ENCODE assay signal across 20 cellular contexts in the genomic region with DNA sequence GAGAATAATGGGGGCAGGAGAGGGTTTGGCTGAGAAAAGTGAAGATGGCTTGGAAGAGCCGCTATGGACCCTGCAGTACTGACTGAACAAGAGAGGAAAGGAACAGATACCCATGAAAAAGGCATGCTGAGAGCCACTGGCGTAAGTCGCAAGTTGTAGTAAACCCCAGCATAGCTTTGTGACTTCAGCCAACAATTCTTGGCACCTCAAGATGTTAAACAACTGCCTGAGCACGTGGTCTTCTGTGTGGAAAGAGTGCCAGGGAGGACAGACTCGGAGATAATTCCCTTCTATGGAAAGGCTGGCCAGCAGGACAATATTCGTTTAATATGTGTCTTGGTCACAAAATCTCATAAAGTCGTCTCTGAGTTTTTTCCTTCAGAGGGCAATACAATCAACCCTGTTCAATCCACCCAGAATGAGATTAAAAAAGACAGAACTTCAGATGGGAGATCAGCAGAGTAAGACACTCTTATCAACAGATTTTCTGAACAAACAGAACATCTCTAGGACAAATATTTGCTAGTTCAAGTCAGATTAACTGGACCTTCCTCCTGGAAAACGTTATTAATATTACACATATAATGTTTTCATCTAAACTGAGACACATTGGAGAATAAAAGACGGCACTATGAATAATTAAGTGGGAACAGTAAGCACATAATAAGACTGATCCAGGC. TPM values are rescaled to one million over a fixed set of nuclear protein-coding genes. Genes with fewer than 3 reads are reported as not detected.
A peak's percentile ranks its signal among the peaks of the same experiment; 100 is the strongest.
DNase-seq lines count a peak whose midpoint lies in the region; ATAC-seq, FAIRE-seq and TF ChIP-seq lines count a peak whose summit lies in the region.
"Had no signal": no experiment of that assay in that cellular context is flagged by ENCODE, and none has a peak within 500 bp of the region (broad histone marks: within the 10 kb centered on the region; RNA-seq: fewer than 3 reads in every experiment).

No MANE protein-coding gene starts in this region.

- H3K27ac ChIP-seq in colonic mucosa (no peak overlapping the region), muscle layer of duodenum (ENCODE audit: low read length) (peak overlapping the region; percentile 35), thoracic aorta (no peak overlapping the region)
- H3K27ac ChIP-seq: GM23248, hepatocyte had no signal

- TF ChIP-seq CTCF in colonic mucosa (IDR thresholded peaks at IDR 0.05) (no peak), thoracic aorta (IDR thresholded peaks at IDR 0.05) (no peak), D721Med (IDR thresholded peaks at IDR 0.05; ENCODE audit: insufficient read depth, missing control alignments) (no peak)

- no peaks in the 10 kb centered on the region for H3K27me3 ChIP-seq in colonic mucosa
- no peaks in the 10 kb centered on the region for H3K27me3 ChIP-seq in muscle layer of duodenum (ENCODE audit: low read depth, low read length)
- no peaks in the 10 kb centered on the region for H3K27me3 ChIP-seq in thoracic aorta (replicated peaks; ENCODE audit: insufficient read depth)
- H3K27me3 ChIP-seq: hepatocyte, MG63 had no signal

- no peaks in the 10 kb centered on the region for H3K36me3 ChIP-seq in colonic mucosa
- no peaks in the 10 kb centered on the region for H3K36me3 ChIP-seq in muscle layer of duodenum (ENCODE audit: control insufficient read depth in 1 of 2, insufficient read depth in 2 of 2, low read length in 2 of 2)
- no peaks in the 10 kb centered on the region for H3K36me3 ChIP-seq in thoracic aorta
- H3K36me3 ChIP-seq: MG63 had no signal

- no peaks in the 10 kb centered on the region for H3K9me3 ChIP-seq in colonic mucosa
- no peaks in the 10 kb centered on the region for H3K9me3 ChIP-seq in muscle layer of duodenum (ENCODE audit: control insufficient read depth in 1 of 2, low read length in 2 of 2)
- H3K9me3 ChIP-seq in thoracic aorta = no peaks in the 10 kb centered on the region
- H3K9me3 ChIP-seq: MG63 had no signal

- no peak for FAIRE-seq in D721Med (lab: Jason Lieb, UNC)
- FAIRE-seq: astrocyte had no signal

- H3K4me1 ChIP-seq in colonic mucosa = no peaks in the 10 kb centered on the region
- peaks cover 0 to 3% of the 10 kb centered on the region in 2 donors for H3K4me1 ChIP-seq in muscle layer of duodenum (ENCODE audit: control insufficient read depth in 1 of 2, insufficient read depth in 2 of 2, low read length in 2 of 2)
- no peaks in the 10 kb centered on the region for H3K4me1 ChIP-seq in thoracic aorta (ENCODE audit: control insufficient read depth in 1 of 2, low read depth in 2 of 2)

- intact Hi-C loops in colonic mucosa (cut with DNase I) = no loop called here
- intact Hi-C loops in Right ventricle myocardium superior (cut with DNase I) = loop anchor here (10.0 kb wide), 1 partner anchor 365 kb away; no protein-coding TSS in a partner anchor
- intact Hi-C loops in posterior cingulate gyrus (cut with DNase I) = loop anchor here (10.0 kb wide), 1 partner anchor 1005 kb away; no protein-coding TSS in a partner anchor

- H3K4me3 ChIP-seq in colonic mucosa = no peak overlapping the region
- no peak overlapping the region for H3K4me3 ChIP-seq in muscle layer of duodenum (ENCODE audit: low read depth in 1 of 2, low read length in 2 of 2)
- H3K4me3 ChIP-seq in thoracic aorta = no peak overlapping the region
- H3K4me3 ChIP-seq: GM23248, hepatocyte, MG63 had no signal

- DNase-seq in colonic mucosa = peak; percentile 25
- DNase-seq in Right ventricle myocardium superior = no peak
- no peak for DNase-seq in thoracic aorta (ENCODE audit: low spot score)
- no peak for DNase-seq in posterior cingulate gyrus
- no peak for DNase-seq in NCI-H187 (lab: John Stamatoyannopoulos, UW)
- no peak for DNase-seq in D721Med (ENCODE audit: insufficient read length, low spot score)
- DNase-seq: activated CD4-positive, alpha-beta T cell treated with anti-CD3 and anti-CD28 coated beads for 1 hour; activated naive CD4-positive, alpha-beta T cell treated with anti-CD3 and anti-CD28 coated beads, Interleukin-2, amount 50 U/mL, for 16 hours; activated T-cell treated with anti-CD3 and anti-CD28 coated beads, Interleukin-2, amount 50 U/mL, for 72 hours; CD4-positive, alpha-beta memory T cell; GF-D8; GM23248; MG63; NCI-H1436; NCI-H2171 treated with DMSO at 0.1 percent for 48 hours; NCI-H774 had no signal

- no peak overlapping the region for H3K9ac ChIP-seq in colonic mucosa (ENCODE audit: low read depth in 2 of 2, low read length in 2 of 2)
- H3K9ac ChIP-seq: GM23248 had no signal

- ATAC-seq in Right ventricle myocardium superior (ENCODE audit: poor library complexity) (peak; percentile 83), thoracic aorta (ENCODE audit: insufficient number of reproducible peaks, low FRiP score, low read depth) (peak; percentile 59)
- ATAC-seq: activated T-cell treated with anti-CD3 and anti-CD28 coated beads, Interleukin-2, amount 50 U/mL, for 72 hours; natural killer cell treated with Interleukin-12 subunit alpha and Interleukin-12 subunit beta and Interleukin-15 and Interleukin-18, amount 100 ng/mL, for 72 hours had no signal

RNA-seq across cellular contexts. Expression of a gene that starts 49.2 kb away (rescaled TPM):
- total RNA-seq in colonic mucosa = under 1 TPM; 0.67 to 0.88 TPM
- total RNA-seq in Right ventricle myocardium superior = 11.7 TPM
- 10 to 100 TPM in 1 of 2 donors, under 1 TPM in 1; 0.68 to 21.4 TPM for total RNA-seq in thoracic aorta
